Comparison of ENCODE assay signal across 16 cellular contexts in the genomic region with DNA sequence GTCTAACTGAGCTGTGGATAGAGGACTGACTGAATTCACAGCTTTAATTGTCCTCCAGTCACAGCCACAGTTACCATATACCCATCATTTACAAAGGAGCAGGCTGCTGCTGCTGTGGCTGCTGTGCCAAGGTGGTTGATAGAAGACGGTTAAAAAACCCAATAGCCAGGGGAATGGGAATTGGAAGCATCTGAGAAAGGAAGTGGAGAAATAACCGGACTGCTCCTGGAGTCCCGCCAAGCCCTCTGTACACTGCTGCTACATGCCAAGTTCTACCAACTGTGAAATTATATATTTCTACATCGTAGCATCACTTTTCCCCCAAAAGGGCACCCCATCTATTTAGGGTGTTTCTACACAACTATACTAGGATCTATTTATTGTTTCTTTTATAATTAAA.
DNase-seq lines count a peak whose midpoint lies in the region; ATAC-seq and TF ChIP-seq lines count a peak whose summit lies in the region.
"Had no signal": no experiment of that assay in that cellular context is flagged by ENCODE, and none has a peak within 500 bp of the region (broad histone marks: within the 10 kb centered on the region; RNA-seq: fewer than 3 reads in every experiment).

No MANE protein-coding gene starts in this region.

- in situ Hi-C loops in G401 (cut with HindIII; ENCODE audit: low sequenced_read_pairs), result no loop called here

- intact Hi-C loops in A673 (cut with micrococcal nuclease; ENCODE audit: unreplicated experiment), result no loop called here

- no peaks in the 10 kb centered on the region for H3K9me3 ChIP-seq in A673 (ENCODE audit: low read depth, low read length, poor library complexity, severe bottlenecking)
- H3K9me3 ChIP-seq: A549, BLaER1, HAP-1 had no signal

- H3K4me3 ChIP-seq in A673 (ENCODE audit: low read depth, low read length, poor library complexity, severe bottlenecking), result no peak overlapping the region
- H3K4me3 ChIP-seq: A549, BLaER1, GM23248, HAP-1 had no signal

- POLR2A ChIA-PET in A673 (lab: Charles Lee; ENCODE audit: low non-redundant PET), result no interaction called here

- no peak overlapping the region for H3K4me3 Mint-ChIP-seq in neural crest cell
- H3K4me3 Mint-ChIP-seq: CD14-positive monocyte; CD4-positive, alpha-beta memory T cell had no signal

- H3K4me1 ChIP-seq in A673 (ENCODE audit: insufficient read depth, low read length, poor library complexity, severe bottlenecking), result no peaks in the 10 kb centered on the region
- H3K4me1 ChIP-seq: A549, BLaER1 had no signal

- no peaks in the 10 kb centered on the region for H3K36me3 Mint-ChIP-seq in neural crest cell (ENCODE audit: low read depth)
- H3K36me3 Mint-ChIP-seq: CD14-positive monocyte; CD4-positive, alpha-beta memory T cell had no signal

- no peaks in the 10 kb centered on the region for H3K36me3 ChIP-seq in A673 (ENCODE audit: insufficient read depth, low read length, poor library complexity, severe bottlenecking)
- H3K36me3 ChIP-seq: BLaER1, HAP-1 had no signal

- H3K27me3 ChIP-seq in A673 (replicated peaks; ENCODE audit: insufficient read depth, low read depth, low read length, poor library complexity), result no peaks in the 10 kb centered on the region

- no peaks in the 10 kb centered on the region for H3K27me3 Mint-ChIP-seq in neural crest cell (ENCODE audit: low read depth)
- H3K27me3 Mint-ChIP-seq: CD4-positive, alpha-beta memory T cell had no signal

- ATAC-seq in GM19463 (IDR thresholded peaks at IDR 0.05; ENCODE audit: unreplicated experiment), result no peak
- ATAC-seq: A549 had no signal

- no peak overlapping the region for H3K27ac ChIP-seq in A673 (ENCODE audit: low read depth, low read length, poor library complexity, severe bottlenecking)
- H3K27ac ChIP-seq: A549, BLaER1, GM23248 had no signal

- H3K9me3 Mint-ChIP-seq in neural crest cell, result peaks cover 3% of the 10 kb centered on the region

- no TSS peak for BruUV-seq in A673 (replicated peaks; lab: Mats Ljungman, UMichigan)

- peak overlapping the region; percentile 47 for H3K27ac Mint-ChIP-seq in neural crest cell (ENCODE audit: unreplicated experiment)
- H3K27ac Mint-ChIP-seq: CD14-positive monocyte; CD4-positive, alpha-beta memory T cell had no signal

- TF ChIP-seq CTCF in A673 (conservative IDR thresholded peaks at IDR 0.05; ENCODE audit: low read depth, low read length), result no peak
- TF ChIP-seq CTCF in neural crest cell (conservative IDR thresholded peaks at IDR 0.05), result no peak

- no peaks in the 10 kb centered on the region for H3K4me1 Mint-ChIP-seq in neural crest cell
- H3K4me1 Mint-ChIP-seq: CD14-positive monocyte; CD4-positive, alpha-beta memory T cell had no signal

- DNase-seq in A673 (ENCODE audit: low spot score), result peak; percentile 3
- DNase-seq in G401 (ENCODE audit: low spot score), result peak; percentile 1
- DNase-seq in astrocyte of the hippocampus (ENCODE audit: low read depth, low spot score), result peak; percentile 13
- DNase-seq in neural crest cell (ENCODE audit: low read depth, low spot score), result no peak
- DNase-seq in NCI-H345 (lab: John Stamatoyannopoulos, UW), result no peak
- DNase-seq in A172 (ENCODE audit: low spot score), result no peak
- DNase-seq: CD4-positive, alpha-beta memory T cell; DMS53; DND-41; EL; GM23248 had no signal

- CTCF ChIA-PET in A673 (lab: Charles Lee), result no interaction called here

Comparison
In these comparisons a context has a peak if more than half of its experiments do, and no peak if none do; other contexts are left out.
1. DNase-seq: peak in A673 (single experiment), G401 (single experiment) and astrocyte of the hippocampus (single experiment); none in neural crest cell (single experiment), NCI-H345 (single experiment) and A172 (single experiment).